ENCODE assay signal across 9 cellular contexts in genomic region chr20:32019156-32019510, GRCh38. TPM values are rescaled to one million over a fixed set of nuclear protein-coding genes. Genes with fewer than 3 reads are reported as not detected.
DNase-seq lines count a peak whose midpoint lies in the region; ATAC-seq, FAIRE-seq and TF ChIP-seq lines count a peak whose summit lies in the region.
"Had no signal": no experiment of that assay in that cellular context is flagged by ENCODE, and none has a peak within 500 bp of the region (broad histone marks: within the 10 kb centered on the region; RNA-seq: fewer than 3 reads in every experiment).

No MANE protein-coding gene starts in this region.

- H3K4me1 ChIP-seq in astrocyte (ENCODE audit: insufficient read depth, low read length), result no peaks in the 10 kb centered on the region
- H3K4me1 ChIP-seq in naive thymus-derived CD4-positive, alpha-beta T cell (ENCODE audit: control insufficient read depth in 2 of 2, insufficient read depth in 2 of 2, low read length in 2 of 2), result peaks cover 0 to 6% of the 10 kb centered on the region in 2 donors

- no peak overlapping the region for H3K4me3 ChIP-seq in MG63
- H3K4me3 ChIP-seq in astrocyte (ENCODE audit: insufficient read depth, low read depth, low read length), result no peak overlapping the region
- no peak overlapping the region for H3K4me3 ChIP-seq in naive thymus-derived CD4-positive, alpha-beta T cell (ENCODE audit: low read length)

- no peak overlapping the region for H3K9ac ChIP-seq in astrocyte (ENCODE audit: low read length)

- peaks cover 52% of the 10 kb centered on the region for H3K27me3 Mint-ChIP-seq in astrocyte (ENCODE audit: low read depth, unreplicated experiment)
- H3K27me3 Mint-ChIP-seq in naive thymus-derived CD4-positive, alpha-beta T cell, result peaks cover 68 to 86% (median 77%) of the 10 kb centered on the region in 5 donors

- CTCF ChIA-PET in naive thymus-derived CD4-positive, alpha-beta T cell (lab: Charles Lee), result no interaction called here

- intact Hi-C loops in naive thymus-derived CD4-positive, alpha-beta T cell (cut with micrococcal nuclease), result loop anchor here in 1 of 2 donors (2.0 to 10.0 kb wide), 2 partner anchors 66 to 354 kb away; partner anchors contain the start of gene PDRG1

- no peaks in the 10 kb centered on the region for H3K9me3 Mint-ChIP-seq in astrocyte (ENCODE audit: unreplicated experiment)
- H3K9me3 Mint-ChIP-seq in naive thymus-derived CD4-positive, alpha-beta T cell, result peaks cover 0 to 6% (median 0%) of the 10 kb centered on the region in 11 donors

- no peaks in the 10 kb centered on the region for H3K79me2 ChIP-seq in astrocyte (ENCODE audit: insufficient read depth, low read length)

- peak; percentile 15 for TF ChIP-seq CTCF in GM10266 (IDR thresholded peaks at IDR 0.05; ENCODE audit: control insufficient read depth, insufficient read depth, low read depth, missing control alignments)
- TF ChIP-seq CTCF in astrocyte (IDR thresholded peaks at IDR 0.05; ENCODE audit: insufficient read depth, low read depth, low read length), result no peak

- no peak overlapping the region for H2AFZ ChIP-seq in astrocyte (ENCODE audit: low read depth, low read length)

- no peaks in the 10 kb centered on the region for H3K36me3 ChIP-seq in MG63
- H3K36me3 ChIP-seq in astrocyte (ENCODE audit: insufficient read depth, low read length), result no peaks in the 10 kb centered on the region
- H3K36me3 ChIP-seq in naive thymus-derived CD4-positive, alpha-beta T cell (ENCODE audit: control insufficient read depth in 2 of 3, insufficient read depth in 3 of 3, low read length in 3 of 3), result no peaks in the 10 kb centered on the region

- DNase-seq in GM10266 (ENCODE audit: extremely low spot score), result peak; percentile 53
- peak; percentile 17 for DNase-seq in MG63
- no peak for DNase-seq in astrocyte (ENCODE audit: low read depth)
- DNase-seq in naive thymus-derived CD4-positive, alpha-beta T cell, result no peak
- DNase-seq in SKM-1 treated with dmso at 0.1 percent for 144 hours (lab: John Stamatoyannopoulos, UW; ENCODE audit: unreplicated experiment), result no peak
- no peak for DNase-seq in AG08395 (ENCODE audit: low spot score)

- no peak overlapping the region for H3K27ac Mint-ChIP-seq in astrocyte (ENCODE audit: unreplicated experiment)
- H3K27ac Mint-ChIP-seq in naive thymus-derived CD4-positive, alpha-beta T cell, result no peak overlapping the region

- POLR2A ChIA-PET in naive thymus-derived CD4-positive, alpha-beta T cell (lab: Charles Lee), result no interaction called here

- no peaks in the 10 kb centered on the region for H3K9me3 ChIP-seq in MG63
- H3K9me3 ChIP-seq in astrocyte (ENCODE audit: insufficient read depth, low read depth, low read length), result no peaks in the 10 kb centered on the region
- no peaks in the 10 kb centered on the region for H3K9me3 ChIP-seq in naive thymus-derived CD4-positive, alpha-beta T cell (ENCODE audit: control insufficient read depth in 2 of 3, low read length in 3 of 3)

- ATAC-seq in naive thymus-derived CD4-positive, alpha-beta T cell, result no peak
- ATAC-seq in GM19397 (IDR thresholded peaks at IDR 0.05; ENCODE audit: unreplicated experiment), result no peak
- ATAC-seq in GM21786 (IDR thresholded peaks at IDR 0.05; ENCODE audit: unreplicated experiment), result no peak

- H3K27me3 ChIP-seq in MG63 (peaks cover 45% of the 10 kb centered on the region), astrocyte (ENCODE audit: insufficient read depth, low read length) (peaks cover 55% of the 10 kb centered on the region)
- H3K27me3 ChIP-seq in naive thymus-derived CD4-positive, alpha-beta T cell (ENCODE audit: control insufficient read depth in 2 of 2, insufficient read depth in 2 of 2, low read length in 2 of 2), result peaks cover 2 to 3% of the 10 kb centered on the region in 2 donors

- no peak overlapping the region for H3K27ac ChIP-seq in astrocyte (ENCODE audit: low read depth, low read length)
- no peak overlapping the region for H3K27ac ChIP-seq in naive thymus-derived CD4-positive, alpha-beta T cell (ENCODE audit: low read depth, low read length)
- H3K27ac ChIP-seq: PC-9 had no signal

- peaks cover 4% of the 10 kb centered on the region for H3K4me1 Mint-ChIP-seq in astrocyte (ENCODE audit: low read depth, unreplicated experiment)
- peaks cover 10 to 28% (median 23%) of the 10 kb centered on the region in 7 donors for H3K4me1 Mint-ChIP-seq in naive thymus-derived CD4-positive, alpha-beta T cell

- no peak for FAIRE-seq in astrocyte (lab: Jason Lieb, UNC)

- peak overlapping the region; percentile 72 for H3K4me2 ChIP-seq in astrocyte (ENCODE audit: low read length)

- no peaks in the 10 kb centered on the region for H4K20me1 ChIP-seq in astrocyte (ENCODE audit: insufficient read depth, low read length)

- no peaks in the 10 kb centered on the region for H3K36me3 Mint-ChIP-seq in astrocyte (ENCODE audit: low read depth, unreplicated experiment)
- H3K36me3 Mint-ChIP-seq in naive thymus-derived CD4-positive, alpha-beta T cell, result peaks cover 0 to 9% (median 2%) of the 10 kb centered on the region in 5 donors

- peak overlapping the region; percentile 75 for H3K4me3 Mint-ChIP-seq in astrocyte (ENCODE audit: unreplicated experiment)
- H3K4me3 Mint-ChIP-seq in naive thymus-derived CD4-positive, alpha-beta T cell, result peak overlapping the region; percentile 79 to 89 (median 86)

RNA-seq across cellular contexts. Expression of gene CCM2L, which starts 8.9 kb away (rescaled TPM):
- total RNA-seq in MG63 (2014; rRNA removed; shearing (Covaris generic); ENCODE audit: low replicate concordance), result not detected in 2 replicates
- total RNA-seq in astrocyte, result 0.11 TPM in 1 of 2 replicates, not detected in the other
- not detected for total RNA-seq in naive thymus-derived CD4-positive, alpha-beta T cell
- not detected for polyA plus RNA-seq in naive thymus-derived CD4-positive, alpha-beta T cell

RNA-seq across cellular contexts. Expression of gene HCK, which starts 32.9 kb away (rescaled TPM):
- total RNA-seq in MG63 (2014; rRNA removed; shearing (Covaris generic); ENCODE audit: low replicate concordance), result not detected in 2 replicates
- 0.34 and 0.53 TPM in 2 replicates for total RNA-seq in astrocyte
- total RNA-seq in naive thymus-derived CD4-positive, alpha-beta T cell, result 100 to 1,000 TPM in 1 of 5 experiments, 10 to 100 TPM in 1, 1 to 10 TPM in 2, under 1 TPM in 1; 0.51 to 129 (median 1.9) TPM
- under 1 TPM; 0.09 to 0.46 TPM for polyA plus RNA-seq in naive thymus-derived CD4-positive, alpha-beta T cell
- total RNA-seq: PC-9 had no signal

RNA-seq across cellular contexts. Expression of gene XKR7, which starts 51.2 kb away (rescaled TPM):
- total RNA-seq in MG63 (2014; rRNA removed; shearing (Covaris generic); ENCODE audit: low replicate concordance), result not detected in 2 replicates
- 0.36 and 0.48 TPM in 2 replicates for total RNA-seq in astrocyte
- under 1 TPM in 1 of 5 experiments, not detected in 4; 0.05 TPM for total RNA-seq in naive thymus-derived CD4-positive, alpha-beta T cell
- polyA plus RNA-seq in naive thymus-derived CD4-positive, alpha-beta T cell, result not detected
- total RNA-seq: PC-9 had no signal

Comparison
In these comparisons a context has a peak if more than half of its experiments do, and no peak if none do; other contexts are left out.
1. DNase-seq: peak in GM10266 (single experiment) and MG63 (single experiment); none in astrocyte (single experiment), naive thymus-derived CD4-positive, alpha-beta T cell (0 of 9), SKM-1 treated with dmso at 0.1 percent for 144 hours (single experiment) and AG08395 (single experiment).